In the genomic region with DNA sequence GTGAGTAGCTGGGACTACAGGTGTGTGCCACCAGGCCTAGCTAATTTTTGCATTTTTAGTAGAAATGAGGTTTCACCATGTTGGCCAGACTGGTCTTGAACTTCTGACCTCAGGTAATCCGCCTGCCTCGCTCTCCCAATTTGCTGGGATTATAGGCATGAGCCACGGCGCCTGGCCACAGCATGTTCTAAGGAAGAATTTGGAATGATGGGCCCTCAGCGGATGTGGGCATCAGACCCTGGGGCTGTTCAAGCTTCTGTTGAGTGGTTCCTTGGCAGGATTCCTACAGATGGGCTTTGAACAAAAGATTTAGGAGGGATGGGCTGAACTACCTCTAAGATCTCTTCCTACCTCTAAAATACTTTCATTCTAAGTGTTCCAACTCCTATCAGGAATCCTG, we compare ENCODE assay signal across 26 cellular contexts.
"Had no signal": no experiment of that assay in that cellular context is flagged by ENCODE, and none has a peak within 500 bp of the region (broad histone marks: within the 10 kb centered on the region; RNA-seq: fewer than 3 reads in every experiment).

No MANE protein-coding gene starts in this region.

- H3K27ac ChIP-seq: gastrocnemius medialis, left ventricle myocardium inferior, parathyroid adenoma, psoas muscle, thoracic aorta, uterus had no signal

- H3K4me3 ChIP-seq: gastrocnemius medialis, left ventricle myocardium inferior, lung, psoas muscle, thoracic aorta, uterus had no signal

- DNase-seq: activated CD4-positive, alpha-beta T cell treated with anti-CD3 and anti-CD28 coated beads for 48 hours; activated CD4-positive, alpha-beta T cell treated with anti-CD3 and anti-CD28 coated beads, Interleukin-2, amount 50 U/mL, for 48 hours; activated naive CD4-positive, alpha-beta T cell; activated T-cell treated with anti-CD3 and anti-CD28 coated beads for 4 hours; activated T-cell treated with anti-CD3 and anti-CD28 coated beads, Interleukin-2, amount 50 U/mL, for 72 hours; anterior cingulate cortex; cortex of kidney; effector memory CD8-positive, alpha-beta T cell; erythroblast; gastrocnemius medialis; glutamatergic neuron; left ventricle myocardium inferior; mesendoderm; occipital lobe; psoas muscle; stimulated activated CD4-positive, alpha-beta T cell treated with anti-CD3 and anti-CD28 coated beads, Interleukin-2, amount 100 ng/mL, for 48 hours; stimulated activated naive CD8-positive, alpha-beta T cell treated with anti-CD3 and anti-CD28 coated beads, Interleukin-15, Interleukin-2, amounts not matched to agents 100 U/mL and 50 U/mL, for 24 hours; T-helper 1 cell had no signal

- H3K27me3 Mint-ChIP-seq: activated naive CD8-positive, alpha-beta T cell; central memory CD8-positive, alpha-beta T cell; effector memory CD8-positive, alpha-beta T cell had no signal

- H3K9me3 Mint-ChIP-seq: activated T-cell treated with anti-CD3 and anti-CD28 coated beads, Interleukin-2, amount 50 U/mL, for 72 hours; central memory CD8-positive, alpha-beta T cell; effector memory CD8-positive, alpha-beta T cell; T-helper 2 cell treated with Interferon-gamma antibody and Interleukin-4, amounts not matched to agents 5 μg/mL and 100 μg/mL, for 36 hours had no signal

- H3K27ac Mint-ChIP-seq: activated naive CD8-positive, alpha-beta T cell; activated T-cell treated with anti-CD3 and anti-CD28 coated beads, Interleukin-2, amount 50 U/mL, for 72 hours; effector memory CD8-positive, alpha-beta T cell; T-helper 2 cell treated with Interferon-gamma antibody and Interleukin-4, amounts not matched to agents 5 μg/mL and 100 μg/mL, for 36 hours had no signal

- ATAC-seq: activated CD4-positive, CD25-positive, alpha-beta regulatory T cell treated with anti-CD3 and anti-CD28 coated beads, Interleukin-2, amount 50 U/mL, for 24 hours; activated T-cell treated with anti-CD3 and anti-CD28 coated beads, Interleukin-2, amount 50 U/mL, for 72 hours; effector memory CD8-positive, alpha-beta T cell; gastrocnemius medialis; psoas muscle; stimulated activated naive CD8-positive, alpha-beta T cell treated with anti-CD3 and anti-CD28 coated beads, Interleukin-15, Interleukin-2, amounts not matched to agents 100 U/mL and 50 U/mL, for 24 hours had no signal

- H3K27me3 ChIP-seq: gastrocnemius medialis, uterus had no signal

- H3K4me3 Mint-ChIP-seq: activated T-cell treated with anti-CD3 and anti-CD28 coated beads, Interleukin-2, amount 50 U/mL, for 72 hours; central memory CD8-positive, alpha-beta T cell; effector memory CD8-positive, alpha-beta T cell; T-helper 2 cell treated with Interferon-gamma antibody and Interleukin-4, amounts not matched to agents 5 μg/mL and 100 μg/mL, for 36 hours had no signal

- H3K36me3 ChIP-seq: uterus had no signal

- H3K9ac ChIP-seq: parathyroid adenoma had no signal

- H3K9me3 ChIP-seq: gastrocnemius medialis, left ventricle myocardium inferior, psoas muscle, thoracic aorta, uterus had no signal

- H3K4me1 ChIP-seq: uterus had no signal

- H2AFZ ChIP-seq: parathyroid adenoma had no signal
